Comparison of ENCODE assay signal across 16 cellular contexts in genomic region chr2:170227467-170228075, GRCh38. TPM values are rescaled to one million over a fixed set of nuclear protein-coding genes. Genes with fewer than 3 reads are reported as not detected.
DNase-seq lines count a peak whose midpoint lies in the region; ATAC-seq and TF ChIP-seq lines count a peak whose summit lies in the region.
"Had no signal": no experiment of that assay in that cellular context is flagged by ENCODE, and none has a peak within 500 bp of the region (broad histone marks: within the 10 kb centered on the region; RNA-seq: fewer than 3 reads in every experiment).

No MANE protein-coding gene starts in this region.

- no peaks in the 10 kb centered on the region for H3K27me3 Mint-ChIP-seq in T-cell
- H3K27me3 Mint-ChIP-seq: naive thymus-derived CD8-positive, alpha-beta T cell had no signal

- no peak overlapping the region for H3K27ac Mint-ChIP-seq in T-cell
- H3K27ac Mint-ChIP-seq: naive thymus-derived CD8-positive, alpha-beta T cell had no signal

- H3K4me3 ChIP-seq in heart right ventricle: no peak overlapping the region
- H3K4me3 ChIP-seq: sigmoid colon, testis had no signal

- no peaks in the 10 kb centered on the region for H3K9me3 ChIP-seq in heart right ventricle
- H3K9me3 ChIP-seq: sigmoid colon, testis had no signal

- no peaks in the 10 kb centered on the region for H3K36me3 Mint-ChIP-seq in T-cell
- H3K36me3 Mint-ChIP-seq: naive thymus-derived CD8-positive, alpha-beta T cell had no signal

- H3K4me1 ChIP-seq in heart right ventricle: peaks cover 0 to 9% (median 0%) of the 10 kb centered on the region in 9 donors
- H3K4me1 ChIP-seq: sigmoid colon, testis had no signal

- no peaks in the 10 kb centered on the region for H3K27me3 ChIP-seq in heart right ventricle
- H3K27me3 ChIP-seq: sigmoid colon, testis had no signal

- no peak overlapping the region for H3K4me3 Mint-ChIP-seq in T-cell
- H3K4me3 Mint-ChIP-seq: naive thymus-derived CD8-positive, alpha-beta T cell had no signal

- 68 to 73% methylated on average over 5 of the region's 5 CpGs for WGBS in heart right ventricle, 2 donors

- no peaks in the 10 kb centered on the region for H3K36me3 ChIP-seq in heart right ventricle
- H3K36me3 ChIP-seq: sigmoid colon had no signal

- intact Hi-C loops in left ventricle myocardium superior (cut with micrococcal nuclease) (no loop called here), heart right ventricle (cut with DNase I) (no loop called here)

- DNase-seq in left ventricle myocardium superior: no peak
- DNase-seq in heart right ventricle: no peak
- no peak for DNase-seq in NCI-H2227 treated with DMSO at 0.1 percent for 48 hours (lab: John Stamatoyannopoulos, UW)
- no peak for DNase-seq in T-cell
- no peak for DNase-seq in hippocampal formation (lab: John Stamatoyannopoulos, UW)
- DNase-seq: activated CD8-positive, alpha-beta memory T cell treated with anti-CD3 and anti-CD28 coated beads, Interleukin-2, amount 50 U/mL, for 48 hours; anterior cingulate cortex; COR-L47; effector CD8-positive, alpha-beta T cell; naive thymus-derived CD8-positive, alpha-beta T cell; SHP77; sigmoid colon; testis had no signal

- peak; percentile 23 for ATAC-seq in left ventricle myocardium superior
- ATAC-seq in heart right ventricle: no peak
- ATAC-seq in HG02623 (IDR thresholded peaks at IDR 0.05; ENCODE audit: unreplicated experiment): peak; percentile 74
- ATAC-seq in HG03378 (IDR thresholded peaks at IDR 0.05; ENCODE audit: unreplicated experiment): peak; percentile 66
- no peak for ATAC-seq in T-cell (replicated peaks in 1 of 4)
- no peak for ATAC-seq in GM18505 (IDR thresholded peaks at IDR 0.05; ENCODE audit: unreplicated experiment)
- ATAC-seq: naive thymus-derived CD8-positive, alpha-beta T cell had no signal

- POLR2A ChIA-PET in T-cell (lab: Charles Lee): no interaction called here

- no peak for TF ChIP-seq CTCF in heart right ventricle (IDR thresholded peaks at IDR 0.05)

- CTCF ChIA-PET in T-cell (lab: Charles Lee): no interaction called here

- TF ChIP-seq POLR2A in GM18505 (IDR thresholded peaks at IDR 0.05; ENCODE audit: borderline replicate concordance, extremely low read depth, insufficient read depth, insufficient read length): no peak

- H3K4me1 Mint-ChIP-seq in T-cell: peaks cover 0 to 2% (median 0%) of the 10 kb centered on the region in 3 donors

- no peaks in the 10 kb centered on the region for H3K9me3 Mint-ChIP-seq in T-cell
- H3K9me3 Mint-ChIP-seq: naive thymus-derived CD8-positive, alpha-beta T cell had no signal

- H3K27ac ChIP-seq in heart right ventricle: no peak overlapping the region
- H3K27ac ChIP-seq: sigmoid colon, testis had no signal

RNA-seq across cellular contexts. Expression of gene MYO3B, which starts 49.6 kb away (rescaled TPM):
- 0.05 TPM for total RNA-seq in left ventricle myocardium superior
- total RNA-seq in heart right ventricle: under 1 TPM in 4 of 10 donors, not detected in 6; 0.05 to 0.21 (median 0.09) TPM
- not detected for polyA plus RNA-seq in heart right ventricle
- total RNA-seq in T-cell: under 1 TPM in 2 of 5 donors, not detected in 3; 0.26 to 0.28 TPM
- total RNA-seq: naive thymus-derived CD8-positive, alpha-beta T cell; sigmoid colon had no signal
- polyA plus RNA-seq: naive thymus-derived CD8-positive, alpha-beta T cell had no signal

Comparison
In these comparisons a context has a peak if more than half of its experiments do, and no peak if none do; other contexts are left out.
1. ATAC-seq: peak in left ventricle myocardium superior (single experiment), HG02623 (single experiment) and HG03378 (single experiment); none in heart right ventricle (0 of 8), T-cell (0 of 4) and GM18505 (single experiment).